ENCODE assay signal across 8 cellular contexts in genomic region chr9:68584110-68585033, GRCh38. TPM values are rescaled to one million over a fixed set of nuclear protein-coding genes. Genes with fewer than 3 reads are reported as not detected.
A peak's percentile ranks its signal among the peaks of the same experiment; 100 is the strongest.
DNase-seq lines count a peak whose midpoint lies in the region; ATAC-seq, FAIRE-seq and TF ChIP-seq lines count a peak whose summit lies in the region.

No MANE protein-coding gene starts in this region.

- peak; percentile 99 for TF ChIP-seq CTCF in A673 (conservative IDR thresholded peaks at IDR 0.05; ENCODE audit: low read depth, low read length)
- TF ChIP-seq CTCF in brain microvascular endothelial cell (IDR thresholded peaks at IDR 0.05; ENCODE audit: low read depth, low read length, missing control alignments): peak; percentile 99

- POLR2A ChIA-PET in A673 (lab: Charles Lee; ENCODE audit: low non-redundant PET): no interaction called here

- no peaks in the 10 kb centered on the region for H3K4me1 ChIP-seq in A673 (ENCODE audit: insufficient read depth, low read length, poor library complexity, severe bottlenecking)

- H3K4me3 ChIP-seq in A673 (ENCODE audit: low read depth, low read length, poor library complexity, severe bottlenecking) (no peak overlapping the region), brain microvascular endothelial cell (ENCODE audit: low read depth, low read length) (no peak overlapping the region)

- CTCF ChIA-PET in A673 (lab: Charles Lee): interaction anchor here (0.7 kb wide), 1 partner anchor 415 kb away, joined by 4 read pairs; no protein-coding TSS in a partner anchor

- DNase-seq in A673 (ENCODE audit: low spot score): peak; percentile 89
- DNase-seq in GM18507 (ENCODE audit: extremely low spot score, insufficient read length, low read depth): peak; percentile 55
- DNase-seq in NCI-H2081 treated with DMSO at 0.1 percent for 48 hours (lab: John Stamatoyannopoulos, UW): peak; percentile 63
- DNase-seq in UCSD-AML1 (lab: John Stamatoyannopoulos, UW; ENCODE audit: unreplicated experiment): peak; percentile 70
- DNase-seq in brain microvascular endothelial cell: peak; percentile 66
- peak; percentile 90 for DNase-seq in iPS-NIHi7 (ENCODE audit: extremely low spot score)
- peak; percentile 67 to 92 (median 75) for DNase-seq in stimulated activated CD4-positive, alpha-beta T cell treated with anti-CD3 and anti-CD28 coated beads, Interleukin-12 subunit alpha, Interleukin-12 subunit beta, amount 100 ng/mL, for 48 hours (ENCODE audit: low read depth in 2 of 3, low spot score in 1 of 3)

- ATAC-seq in HG03039 (IDR thresholded peaks at IDR 0.05; ENCODE audit: unreplicated experiment): peak; percentile 89

- H3K27me3 ChIP-seq in A673 (replicated peaks; ENCODE audit: insufficient read depth, low read depth, low read length, poor library complexity) (peaks cover 4% of the 10 kb centered on the region), brain microvascular endothelial cell (replicated peaks) (no peaks in the 10 kb centered on the region)

- no TSS peak for BruUV-seq in A673 (replicated peaks; lab: Mats Ljungman, UMichigan)

- intact Hi-C loops in A673 (cut with micrococcal nuclease; ENCODE audit: unreplicated experiment): loop anchor here (1.0 to 10.0 kb wide), 4 partner anchors 100 to 415 kb away; no protein-coding TSS in a partner anchor

- H3K36me3 ChIP-seq in A673 (ENCODE audit: insufficient read depth, low read length, poor library complexity, severe bottlenecking) (no peaks in the 10 kb centered on the region), brain microvascular endothelial cell (replicated peaks) (no peaks in the 10 kb centered on the region)

- in situ Hi-C loops in brain microvascular endothelial cell (cut with HindIII; ENCODE audit: low pct_ligation_motif_present, low sequenced_read_pairs): no loop called here

- H3K27ac ChIP-seq in A673 (ENCODE audit: low read depth, low read length, poor library complexity, severe bottlenecking): no peak overlapping the region
- no peak overlapping the region for H3K27ac ChIP-seq in brain microvascular endothelial cell

- peak; percentile 94 for FAIRE-seq in GM18507 (lab: Jason Lieb, UNC)

- no peaks in the 10 kb centered on the region for H3K9me3 ChIP-seq in A673 (ENCODE audit: low read depth, low read length, poor library complexity, severe bottlenecking)

RNA-seq across cellular contexts. Expression of gene TMEM252, which starts 43.7 kb away (rescaled TPM):
- not detected in 2 replicates for total RNA-seq in A673 (2021)
